10 cellular contexts compared by ENCODE assay signal in the genomic region with DNA sequence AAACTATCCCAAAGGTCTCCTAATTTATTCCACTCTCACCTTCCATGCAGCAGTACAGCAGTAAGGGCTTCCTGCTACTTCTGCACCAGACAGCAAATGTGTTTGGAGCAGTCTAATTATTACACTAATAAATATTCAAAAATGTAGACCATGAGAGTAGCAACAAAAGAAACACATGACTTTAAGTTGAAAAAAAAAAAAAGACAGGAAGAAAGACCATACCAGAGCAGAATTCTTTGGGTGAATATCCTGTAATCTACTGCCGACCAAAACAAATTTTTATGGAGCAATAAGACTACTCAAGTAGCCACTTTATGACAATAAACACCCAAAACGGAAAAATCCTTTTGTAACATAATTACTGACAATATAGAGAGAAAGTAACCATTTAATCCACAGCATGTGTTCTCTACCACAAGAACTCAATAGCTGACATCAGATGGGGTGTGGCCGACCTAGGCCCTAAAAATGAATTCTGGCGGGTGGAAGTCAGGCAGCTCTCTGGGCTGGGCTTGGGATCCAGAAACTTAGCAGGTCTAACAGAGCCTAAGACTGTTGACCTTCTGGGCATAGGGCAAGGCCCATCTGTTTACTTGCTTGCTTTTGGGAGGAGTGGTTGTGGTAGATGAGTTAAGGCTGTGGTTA. TPM values are rescaled to one million over a fixed set of nuclear protein-coding genes. Genes with fewer than 3 reads are reported as not detected.
DNase-seq lines count a peak whose midpoint lies in the region; ATAC-seq and TF ChIP-seq lines count a peak whose summit lies in the region.
"Had no signal": no experiment of that assay in that cellular context is flagged by ENCODE, and none has a peak within 500 bp of the region (broad histone marks: within the 10 kb centered on the region; RNA-seq: fewer than 3 reads in every experiment).

No MANE protein-coding gene starts in this region.

- peak overlapping the region; percentile 98 for H3K4me3 ChIP-seq in CD4-positive, CD25-positive, alpha-beta regulatory T cell (ENCODE audit: low read depth, low read length)
- peak overlapping the region; percentile 73 for H3K4me3 ChIP-seq in Karpas-422 (ENCODE audit: low read length)

- no peak for ATAC-seq in CD4-positive, CD25-positive, alpha-beta regulatory T cell (ENCODE audit: low read depth in 2 of 2)
- ATAC-seq in memory B cell (ENCODE audit: low read depth), result no peak
- ATAC-seq in GM21367 (IDR thresholded peaks at IDR 0.05; ENCODE audit: unreplicated experiment), result no peak
- ATAC-seq in GM21423 (IDR thresholded peaks at IDR 0.05; ENCODE audit: unreplicated experiment), result no peak

- H3K4me2 ChIP-seq in Karpas-422 (ENCODE audit: low read depth, low read length, poor library complexity, severe bottlenecking), result peak overlapping the region; percentile 87

- DNase-seq in CD4-positive, CD25-positive, alpha-beta regulatory T cell, result peak in 2 of 3 donors; percentile 54 to 56
- DNase-seq in Karpas-422, result no peak
- DNase-seq in activated effector memory CD4-positive, alpha-beta T cell treated with Interleukin-2 at 50 U/mL for 16 hours, result peak; percentile 32
- no peak for DNase-seq in memory B cell (ENCODE audit: low spot score in 2 of 2)
- no peak for DNase-seq in DMS153 treated with DMSO at 0.1 percent for 48 hours (lab: John Stamatoyannopoulos, UW; ENCODE audit: unreplicated experiment)
- no peak for DNase-seq in GM10266 (ENCODE audit: extremely low spot score)
- DNase-seq: NCI-H1417 treated with DMSO at 0.1 percent for 48 hours, T-helper 9 cell had no signal

- H3K36me3 Mint-ChIP-seq in CD4-positive, CD25-positive, alpha-beta regulatory T cell, result no peaks in the 10 kb centered on the region
- no peaks in the 10 kb centered on the region for H3K36me3 Mint-ChIP-seq in memory B cell

- H3K4me3 Mint-ChIP-seq in CD4-positive, CD25-positive, alpha-beta regulatory T cell, result peak overlapping the region; percentile 79 to 100 (median 90)
- H3K4me3 Mint-ChIP-seq in memory B cell, result peak overlapping the region; percentile 70

- H2AFZ ChIP-seq in Karpas-422 (ENCODE audit: low read length), result no peak overlapping the region

- H3K9me3 Mint-ChIP-seq in CD4-positive, CD25-positive, alpha-beta regulatory T cell, result no peaks in the 10 kb centered on the region
- H3K9me3 Mint-ChIP-seq in memory B cell, result no peaks in the 10 kb centered on the region

- H3K9me3 ChIP-seq in CD4-positive, CD25-positive, alpha-beta regulatory T cell (ENCODE audit: control insufficient read depth in 2 of 2, low read length in 2 of 2), result no peaks in the 10 kb centered on the region
- no peaks in the 10 kb centered on the region for H3K9me3 ChIP-seq in Karpas-422 (ENCODE audit: low read length)

- H3K4me1 ChIP-seq in CD4-positive, CD25-positive, alpha-beta regulatory T cell (ENCODE audit: control insufficient read depth, insufficient read depth, low read length, poor library complexity, severe bottlenecking), result peaks cover 48% of the 10 kb centered on the region
- H3K4me1 ChIP-seq in Karpas-422 (ENCODE audit: low read length), result peaks cover 72% of the 10 kb centered on the region

- peak overlapping the region; percentile 91 for H3K9ac ChIP-seq in Karpas-422 (ENCODE audit: low read length)

- H3K27me3 ChIP-seq in CD4-positive, CD25-positive, alpha-beta regulatory T cell (ENCODE audit: control insufficient read depth, insufficient read depth, low read length), result no peaks in the 10 kb centered on the region
- H3K27me3 ChIP-seq in Karpas-422 (ENCODE audit: low read length), result no peaks in the 10 kb centered on the region

- H3K27ac ChIP-seq in CD4-positive, CD25-positive, alpha-beta regulatory T cell (ENCODE audit: insufficient read depth, low read length, poor library complexity, severe bottlenecking), result peak overlapping the region; percentile 93
- peak overlapping the region; percentile 95 for H3K27ac ChIP-seq in Karpas-422 (ENCODE audit: low read length)

- peaks cover 20% of the 10 kb centered on the region for H3K27me3 Mint-ChIP-seq in CD4-positive, CD25-positive, alpha-beta regulatory T cell
- no peaks in the 10 kb centered on the region for H3K27me3 Mint-ChIP-seq in memory B cell

- H4K20me1 ChIP-seq in Karpas-422 (ENCODE audit: insufficient read depth, low read depth, low read length), result peaks cover 5% of the 10 kb centered on the region; the same call in 1 of the 2 replicates

- peaks cover 90% of the 10 kb centered on the region for H3K79me2 ChIP-seq in Karpas-422 (ENCODE audit: low read length)

- H3K9me2 ChIP-seq in Karpas-422 (replicated peaks; ENCODE audit: insufficient read depth, low read length), result no peaks in the 10 kb centered on the region

- H3K27ac Mint-ChIP-seq in CD4-positive, CD25-positive, alpha-beta regulatory T cell, result peak overlapping the region; percentile 83 to 99 (median 91)
- no peak overlapping the region for H3K27ac Mint-ChIP-seq in memory B cell

- H3K36me3 ChIP-seq in CD4-positive, CD25-positive, alpha-beta regulatory T cell (ENCODE audit: control insufficient read depth, insufficient read depth, low read length), result no peaks in the 10 kb centered on the region
- no peaks in the 10 kb centered on the region for H3K36me3 ChIP-seq in Karpas-422 (ENCODE audit: insufficient read depth, low read length)

- no peak for TF ChIP-seq CTCF in GM10266 (IDR thresholded peaks at IDR 0.05; ENCODE audit: control insufficient read depth, insufficient read depth, low read depth, missing control alignments)

- peaks cover 48 to 76% (median 62%) of the 10 kb centered on the region in 4 donors for H3K4me1 Mint-ChIP-seq in CD4-positive, CD25-positive, alpha-beta regulatory T cell
- H3K4me1 Mint-ChIP-seq in memory B cell, result peaks cover 40% of the 10 kb centered on the region

RNA-seq across cellular contexts. Expression of gene KLF12, which starts 4.6 kb away (rescaled TPM):
- 95.1 TPM for total RNA-seq in CD4-positive, CD25-positive, alpha-beta regulatory T cell
- polyA plus RNA-seq in CD4-positive, CD25-positive, alpha-beta regulatory T cell, result 10 to 100 TPM; 18.7 to 28.9 (median 26.1) TPM
- total RNA-seq in Karpas-422 (2014; rRNA removed; shearing (Covaris generic); ENCODE audit: low replicate concordance), result 19.6 and 38.1 TPM in 2 replicates

Comparison
In these comparisons a context has a peak if more than half of its experiments do, and no peak if none do; other contexts are left out.
1. DNase-seq: peak in CD4-positive, CD25-positive, alpha-beta regulatory T cell (2 of 3) and activated effector memory CD4-positive, alpha-beta T cell treated with Interleukin-2 at 50 U/mL for 16 hours (single experiment); none in Karpas-422 (single experiment), memory B cell (0 of 2), DMS153 treated with DMSO at 0.1 percent for 48 hours (single experiment) and GM10266 (single experiment).